Comparison of ENCODE assay signal across 15 cellular contexts in the genomic region with DNA sequence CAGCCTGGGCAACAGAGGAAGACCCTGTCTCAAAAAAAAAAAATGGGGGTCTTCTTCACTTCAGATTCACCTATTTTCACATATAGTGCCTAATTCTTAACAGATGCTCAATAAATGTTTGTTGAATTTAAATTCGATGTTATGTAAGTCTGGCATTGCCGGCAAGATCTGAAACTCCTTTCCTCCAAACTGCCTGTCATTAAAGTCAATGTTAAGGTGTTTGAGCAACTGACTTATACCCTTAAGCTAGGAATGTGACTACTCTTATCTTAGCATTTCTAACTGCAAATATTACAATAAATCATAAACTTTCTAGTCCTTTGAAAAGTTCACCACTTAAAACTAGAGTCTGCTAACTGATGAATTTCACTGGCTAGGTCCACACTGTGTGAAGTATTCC.
"Had no signal": no experiment of that assay in that cellular context is flagged by ENCODE, and none has a peak within 500 bp of the region (broad histone marks: within the 10 kb centered on the region; RNA-seq: fewer than 3 reads in every experiment).

No MANE protein-coding gene starts in this region.

- H3K36me3 ChIP-seq: thoracic aorta, uterus had no signal

- H3K27ac ChIP-seq: thoracic aorta, uterus had no signal

- H3K9me3 ChIP-seq: thoracic aorta, uterus had no signal

- H3K27me3 ChIP-seq: uterus had no signal

- ATAC-seq: effector memory CD8-positive, alpha-beta T cell; natural killer cell treated with Interleukin-12 subunit alpha and Interleukin-12 subunit beta and Interleukin-15 and Interleukin-18, amount 100 ng/mL, for 72 hours; stimulated activated naive CD8-positive, alpha-beta T cell treated with anti-CD3 and anti-CD28 coated beads, Interleukin-15, amount 100 ng/mL, for 72 hours had no signal

- H3K9me3 Mint-ChIP-seq: activated B cell treated with CpG ODN at 0.5 μM for 24 hours; activated CD4-positive, alpha-beta T cell treated with anti-CD3 and anti-CD28 coated beads, Interleukin-2, amount 10 ng/mL, durations not matched to agents 24 days and 14 days; activated naive CD4-positive, alpha-beta T cell treated with anti-CD3 and anti-CD28 coated beads for 36 hours; activated T-helper 1 cell treated with anti-CD3 and anti-CD28 coated beads, Interleukin-12 subunit alpha, Interleukin-12 subunit beta, Interleukin-2, Interleukin-4 antibody, amounts not matched to agents 30 ng/mL and 10 ng/mL and 1 ng/mL, durations not matched to agents 14 hours and 24 hours and 36 hours; central memory CD8-positive, alpha-beta T cell; effector memory CD8-positive, alpha-beta T cell; natural killer cell treated with Interleukin-12 subunit alpha and Interleukin-12 subunit beta and Interleukin-15 and Interleukin-18, amount 100 ng/mL, for 72 hours; stimulated activated naive CD8-positive, alpha-beta T cell treated with anti-CD3 and anti-CD28 coated beads, Interleukin-15, amount 100 ng/mL, for 72 hours; T-helper 1 cell treated with Interleukin-12 subunit alpha and Interleukin-12 subunit beta and Interleukin-4 antibody, amounts not matched to agents 30 μg/mL and 1 μg/mL, for 36 hours had no signal

- H3K4me1 Mint-ChIP-seq: central memory CD8-positive, alpha-beta T cell had no signal

- DNase-seq: activated B cell treated with CpG ODN at 0.5 μM for 24 hours; activated CD4-positive, alpha-beta T cell treated with anti-CD3 and anti-CD28 coated beads, Interleukin-2, amount 10 ng/mL, durations not matched to agents 24 days and 14 days; activated naive CD4-positive, alpha-beta T cell treated with anti-CD3 and anti-CD28 coated beads for 36 hours; effector memory CD8-positive, alpha-beta T cell; erythroblast; occipital lobe; stimulated activated CD4-positive, alpha-beta T cell treated with anti-CD3 and anti-CD28 coated beads, Interleukin-15, amount 100 ng/mL, for 24 hours; stimulated activated CD4-positive, alpha-beta T cell treated with anti-CD3 and anti-CD28 coated beads, Interleukin-4, amount 100 ng/mL, for 24 hours; stimulated activated naive CD8-positive, alpha-beta T cell treated with anti-CD3 and anti-CD28 coated beads, Interleukin-15, amount 100 ng/mL, for 72 hours; uterus had no signal

- H3K27ac Mint-ChIP-seq: activated B cell treated with CpG ODN at 0.5 μM for 24 hours; activated CD4-positive, alpha-beta T cell treated with anti-CD3 and anti-CD28 coated beads, Interleukin-2, amount 10 ng/mL, durations not matched to agents 24 days and 14 days; activated naive CD4-positive, alpha-beta T cell treated with anti-CD3 and anti-CD28 coated beads for 36 hours; activated T-helper 1 cell treated with anti-CD3 and anti-CD28 coated beads, Interleukin-12 subunit alpha, Interleukin-12 subunit beta, Interleukin-2, Interleukin-4 antibody, amounts not matched to agents 30 ng/mL and 10 ng/mL and 1 ng/mL, durations not matched to agents 14 hours and 24 hours and 36 hours; effector memory CD8-positive, alpha-beta T cell; natural killer cell treated with Interleukin-12 subunit alpha and Interleukin-12 subunit beta and Interleukin-15 and Interleukin-18, amount 100 ng/mL, for 72 hours; stimulated activated naive CD8-positive, alpha-beta T cell treated with anti-CD3 and anti-CD28 coated beads, Interleukin-15, amount 100 ng/mL, for 72 hours; T-helper 1 cell treated with Interleukin-12 subunit alpha and Interleukin-12 subunit beta and Interleukin-4 antibody, amounts not matched to agents 30 μg/mL and 1 μg/mL, for 36 hours had no signal

- H3K36me3 Mint-ChIP-seq: natural killer cell treated with Interleukin-12 subunit alpha and Interleukin-12 subunit beta and Interleukin-15 and Interleukin-18, amount 100 ng/mL, for 72 hours had no signal

- H3K4me3 ChIP-seq: thoracic aorta, uterus had no signal

- H3K4me3 Mint-ChIP-seq: activated B cell treated with CpG ODN at 0.5 μM for 24 hours; activated CD4-positive, alpha-beta T cell treated with anti-CD3 and anti-CD28 coated beads, Interleukin-2, amount 10 ng/mL, durations not matched to agents 24 days and 14 days; activated naive CD4-positive, alpha-beta T cell treated with anti-CD3 and anti-CD28 coated beads for 36 hours; activated T-helper 1 cell treated with anti-CD3 and anti-CD28 coated beads, Interleukin-12 subunit alpha, Interleukin-12 subunit beta, Interleukin-2, Interleukin-4 antibody, amounts not matched to agents 30 ng/mL and 10 ng/mL and 1 ng/mL, durations not matched to agents 14 hours and 24 hours and 36 hours; central memory CD8-positive, alpha-beta T cell; effector memory CD8-positive, alpha-beta T cell; natural killer cell treated with Interleukin-12 subunit alpha and Interleukin-12 subunit beta and Interleukin-15 and Interleukin-18, amount 100 ng/mL, for 72 hours; stimulated activated naive CD8-positive, alpha-beta T cell treated with anti-CD3 and anti-CD28 coated beads, Interleukin-15, amount 100 ng/mL, for 72 hours; T-helper 1 cell treated with Interleukin-12 subunit alpha and Interleukin-12 subunit beta and Interleukin-4 antibody, amounts not matched to agents 30 μg/mL and 1 μg/mL, for 36 hours had no signal
